ENCODE assay signal across 12 cellular contexts in the genomic region with DNA sequence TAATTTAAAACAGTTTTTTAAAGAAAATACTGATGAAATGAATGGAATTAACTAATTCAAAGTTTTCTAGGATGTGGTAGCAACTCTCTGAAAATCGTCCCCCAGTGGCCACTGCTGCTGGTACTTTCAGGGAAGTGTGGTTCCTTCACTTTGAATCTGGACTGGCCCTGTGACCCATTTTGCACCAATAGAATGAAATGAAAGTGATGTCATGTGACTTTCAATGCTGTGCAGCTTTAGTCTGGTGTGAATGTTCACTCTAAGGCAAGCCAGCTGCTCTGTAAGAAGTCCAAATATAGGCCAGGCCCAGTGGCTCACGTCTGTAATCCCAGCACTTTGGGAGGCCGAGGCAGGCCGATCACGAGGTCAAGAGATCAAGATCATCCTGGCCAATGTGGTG. TPM values are rescaled to one million over a fixed set of nuclear protein-coding genes. Genes with fewer than 3 reads are reported as not detected.
DNase-seq lines count a peak whose midpoint lies in the region; ATAC-seq and TF ChIP-seq lines count a peak whose summit lies in the region.
"Had no signal": no experiment of that assay in that cellular context is flagged by ENCODE, and none has a peak within 500 bp of the region (broad histone marks: within the 10 kb centered on the region; RNA-seq: fewer than 3 reads in every experiment).

No MANE protein-coding gene starts in this region.

- no peak for TF ChIP-seq CTCF in WTC11 (IDR thresholded peaks at IDR 0.05)
- TF ChIP-seq CTCF in nephron (IDR thresholded peaks at IDR 0.05; ENCODE audit: unreplicated experiment in 3 of 3): no peak
- no peak for TF ChIP-seq CTCF in endodermal cell (conservative IDR thresholded peaks at IDR 0.05)

- intact Hi-C loops in activated CD4-positive, alpha-beta T cell treated with anti-CD3 and anti-CD28 coated beads for 36 hours (cut with DNase I, micrococcal nuclease): loop anchor here in 1 of 2 experiments (10.0 kb wide), 1 partner anchor 421 kb away; no protein-coding TSS in a partner anchor

- H3K9ac ChIP-seq in endodermal cell (ENCODE audit: extremely low read depth, low read length, poor library complexity, severe bottlenecking): no peak overlapping the region

- no peaks in the 10 kb centered on the region for H3K36me3 ChIP-seq in endodermal cell (ENCODE audit: control insufficient read depth, insufficient read depth, low read length)
- H3K36me3 ChIP-seq: tibial nerve had no signal

- H3K27ac Mint-ChIP-seq in activated CD4-positive, alpha-beta T cell treated with anti-CD3 and anti-CD28 coated beads for 36 hours: peak overlapping the region; percentile 94
- H3K27ac Mint-ChIP-seq in WTC11: no peak overlapping the region
- no peak overlapping the region for H3K27ac Mint-ChIP-seq in nephron
- H3K27ac Mint-ChIP-seq in endodermal cell: no peak overlapping the region

- 93 to 98% methylated on average over 5 of the region's 5 CpGs for WGBS in endodermal cell (ENCODE audit: insufficient coverage in 1 of 2, insufficient read length in 1 of 2), 2 experiments

- peaks cover 23% of the 10 kb centered on the region for H3K4me1 Mint-ChIP-seq in activated CD4-positive, alpha-beta T cell treated with anti-CD3 and anti-CD28 coated beads for 36 hours
- H3K4me1 Mint-ChIP-seq in WTC11 (peaks cover 16% of the 10 kb centered on the region), nephron (peaks cover 11% of the 10 kb centered on the region), endodermal cell (peaks cover 9% of the 10 kb centered on the region)

- POLR2A ChIA-PET in activated CD4-positive, alpha-beta T cell treated with anti-CD3 and anti-CD28 coated beads for 36 hours (lab: Charles Lee): no interaction called here
- POLR2A ChIA-PET in WTC11 (lab: Charles Lee): no interaction called here

- H3K27me3 Mint-ChIP-seq in activated CD4-positive, alpha-beta T cell treated with anti-CD3 and anti-CD28 coated beads for 36 hours: peaks cover 1% of the 10 kb centered on the region
- no peaks in the 10 kb centered on the region; the same call in 1 of the 2 replicates for H3K27me3 Mint-ChIP-seq in WTC11 (ENCODE audit: low read depth)
- H3K27me3 Mint-ChIP-seq in nephron (ENCODE audit: low read depth): no peaks in the 10 kb centered on the region
- peaks cover 4% of the 10 kb centered on the region for H3K27me3 Mint-ChIP-seq in endodermal cell (ENCODE audit: insufficient read depth)

- no peak overlapping the region for H3K4me3 ChIP-seq in endodermal cell (ENCODE audit: low read length)

- in situ Hi-C loops in KBM-7 (cut with MboI; ENCODE audit: low pct_unique_long_range_greater_than_20kb, low sequenced_read_pairs): no loop called here

- no peak for ATAC-seq in activated CD4-positive, alpha-beta T cell treated with anti-CD3 and anti-CD28 coated beads for 36 hours
- no peak for ATAC-seq in WTC11

- no peaks in the 10 kb centered on the region for H3K4me1 ChIP-seq in endodermal cell (ENCODE audit: control insufficient read depth, insufficient read depth, low read length)

- peak; percentile 21 for DNase-seq in activated CD4-positive, alpha-beta T cell treated with anti-CD3 and anti-CD28 coated beads for 36 hours
- DNase-seq in activated CD4-positive, alpha-beta T cell treated with anti-CD3 and anti-CD28 coated beads for 1 hour: no peak
- DNase-seq in HT-29 (ENCODE audit: low spot score) (peak; percentile 11), WTC11 (ENCODE audit: low spot score) (no peak), foreskin melanocyte (no peak), KBM-7 (no peak), endodermal cell (no peak)
- DNase-seq: ACHN, hypothalamus, NCI-H774 had no signal

- peak overlapping the region; percentile 95 for H3K4me3 Mint-ChIP-seq in activated CD4-positive, alpha-beta T cell treated with anti-CD3 and anti-CD28 coated beads for 36 hours
- H3K4me3 Mint-ChIP-seq in WTC11 (peak overlapping the region; percentile 99; the same call in 1 of the 2 replicates), nephron (peak overlapping the region; percentile 98 to 100 (median 99)), endodermal cell (no peak overlapping the region)

- no peaks in the 10 kb centered on the region for H3K9me3 ChIP-seq in endodermal cell (ENCODE audit: control insufficient read depth, low read length)
- H3K9me3 ChIP-seq: tibial nerve had no signal

- H3K9me3 Mint-ChIP-seq in activated CD4-positive, alpha-beta T cell treated with anti-CD3 and anti-CD28 coated beads for 36 hours (ENCODE audit: low read depth): no peaks in the 10 kb centered on the region
- H3K9me3 Mint-ChIP-seq in WTC11: peaks cover 5% of the 10 kb centered on the region
- H3K9me3 Mint-ChIP-seq in nephron: peaks cover 2% of the 10 kb centered on the region
- peaks cover 9% of the 10 kb centered on the region for H3K9me3 Mint-ChIP-seq in endodermal cell

- peaks cover 5% of the 10 kb centered on the region for H3K27me3 ChIP-seq in endodermal cell (ENCODE audit: control insufficient read depth, insufficient read depth, low read length, poor library complexity, severe bottlenecking)
- H3K27me3 ChIP-seq: tibial nerve had no signal

- no peak overlapping the region for H3K27ac ChIP-seq in endodermal cell (ENCODE audit: low read depth, low read length)

- CTCF ChIA-PET in activated CD4-positive, alpha-beta T cell treated with anti-CD3 and anti-CD28 coated beads for 36 hours (lab: Charles Lee): interaction anchor here (3.1 kb wide), 1 partner anchor 37 kb away, joined by 29 read pairs; a partner anchor contains a TSS
- CTCF ChIA-PET in WTC11 (lab: Charles Lee): interaction anchor here (0.6 to 1.8 kb wide), 3 partner anchors 37 to 230 kb away, joined by 3 to 7 read pairs (median 3); a partner anchor contains a TSS

- peaks cover 5% of the 10 kb centered on the region for H3K36me3 Mint-ChIP-seq in activated CD4-positive, alpha-beta T cell treated with anti-CD3 and anti-CD28 coated beads for 36 hours (ENCODE audit: low read depth)
- H3K36me3 Mint-ChIP-seq in WTC11 (no peaks in the 10 kb centered on the region), nephron (ENCODE audit: low read depth) (peaks cover 13% of the 10 kb centered on the region), endodermal cell (ENCODE audit: low read depth) (no peaks in the 10 kb centered on the region)

TF ChIP-seq in WTC11, 78 proteins besides CTCF, POLR2A, EP300 and RAD21:
- no peak for TF ChIP-seq ESRRA (CRISPR knock-in tag; IDR thresholded peaks at IDR 0.05; ENCODE audit: borderline replicate concordance)
- TF ChIP-seq, protein P1, sequence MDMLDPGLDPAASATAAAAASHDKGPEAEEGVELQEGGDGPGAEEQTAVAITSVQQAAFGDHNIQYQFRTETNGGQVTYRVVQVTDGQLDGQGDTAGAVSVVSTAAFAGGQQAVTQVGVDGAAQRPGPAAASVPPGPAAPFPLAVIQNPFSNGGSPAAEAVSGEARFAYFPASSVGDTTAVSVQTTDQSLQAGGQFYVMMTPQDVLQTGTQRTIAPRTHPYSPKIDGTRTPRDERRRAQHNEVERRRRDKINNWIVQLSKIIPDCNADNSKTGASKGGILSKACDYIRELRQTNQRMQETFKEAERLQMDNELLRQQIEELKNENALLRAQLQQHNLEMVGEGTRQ (CRISPR knock-in tag; IDR thresholded peaks at IDR 0.05): no peak
- no peak for TF ChIP-seq RELA (CRISPR knock-in tag; IDR thresholded peaks at IDR 0.05; ENCODE audit: borderline replicate concordance)
- TF ChIP-seq, protein P2, sequence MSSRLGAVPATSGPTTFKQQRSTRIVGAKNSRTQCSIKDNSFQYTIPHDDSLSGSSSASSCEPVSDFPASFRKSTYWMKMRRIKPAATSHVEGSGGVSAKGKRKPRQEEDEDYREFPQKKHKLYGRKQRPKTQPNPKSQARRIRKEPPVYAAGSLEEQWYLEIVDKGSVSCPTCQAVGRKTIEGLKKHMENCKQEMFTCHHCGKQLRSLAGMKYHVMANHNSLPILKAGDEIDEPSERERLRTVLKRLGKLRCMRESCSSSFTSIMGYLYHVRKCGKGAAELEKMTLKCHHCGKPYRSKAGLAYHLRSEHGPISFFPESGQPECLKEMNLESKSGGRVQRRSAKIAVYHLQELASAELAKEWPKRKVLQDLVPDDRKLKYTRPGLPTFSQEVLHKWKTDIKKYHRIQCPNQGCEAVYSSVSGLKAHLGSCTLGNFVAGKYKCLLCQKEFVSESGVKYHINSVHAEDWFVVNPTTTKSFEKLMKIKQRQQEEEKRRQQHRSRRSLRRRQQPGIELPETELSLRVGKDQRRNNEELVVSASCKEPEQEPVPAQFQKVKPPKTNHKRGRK (CRISPR knock-in tag; IDR thresholded peaks at IDR 0.05; ENCODE audit: borderline replicate concordance): no peak
- TF ChIP-seq FOXP1 (CRISPR knock-in tag; IDR thresholded peaks at IDR 0.05; ENCODE audit: borderline replicate concordance): no peak
- TF ChIP-seq, protein P3, sequence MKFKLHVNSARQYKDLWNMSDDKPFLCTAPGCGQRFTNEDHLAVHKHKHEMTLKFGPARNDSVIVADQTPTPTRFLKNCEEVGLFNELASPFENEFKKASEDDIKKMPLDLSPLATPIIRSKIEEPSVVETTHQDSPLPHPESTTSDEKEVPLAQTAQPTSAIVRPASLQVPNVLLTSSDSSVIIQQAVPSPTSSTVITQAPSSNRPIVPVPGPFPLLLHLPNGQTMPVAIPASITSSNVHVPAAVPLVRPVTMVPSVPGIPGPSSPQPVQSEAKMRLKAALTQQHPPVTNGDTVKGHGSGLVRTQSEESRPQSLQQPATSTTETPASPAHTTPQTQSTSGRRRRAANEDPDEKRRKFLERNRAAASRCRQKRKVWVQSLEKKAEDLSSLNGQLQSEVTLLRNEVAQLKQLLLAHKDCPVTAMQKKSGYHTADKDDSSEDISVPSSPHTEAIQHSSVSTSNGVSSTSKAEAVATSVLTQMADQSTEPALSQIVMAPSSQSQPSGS (CRISPR knock-in tag; IDR thresholded peaks at IDR 0.05; ENCODE audit: borderline replicate concordance, low read depth): no peak
TF ChIP-seq in WTC11: peak in this region for 0.

RNA-seq across cellular contexts. Expression of a gene that starts 26.4 kb away (rescaled TPM):
- 1 to 10 TPM; 6.9 to 8.9 TPM for total RNA-seq in activated CD4-positive, alpha-beta T cell treated with anti-CD3 and anti-CD28 coated beads for 36 hours
- total RNA-seq in HT-29 (2014; rRNA removed; shearing (Covaris generic)): 1.1 and 2.4 TPM in 2 replicates
- total RNA-seq in WTC11 (2021) (8.0 to 9.5 TPM (median 8.5 TPM) in 3 replicates), endodermal cell (1 to 10 TPM; 8.0 to 9.3 TPM)
- 14.0 TPM for polyA plus RNA-seq in endodermal cell (2013, experiment 1 of 2)
- polyA plus RNA-seq in endodermal cell (2013, experiment 2 of 2): 11.4 TPM

RNA-seq across cellular contexts. Expression of a gene that starts 36.8 kb away (rescaled TPM):
- 10 to 100 TPM; 58.3 to 64.8 TPM for total RNA-seq in activated CD4-positive, alpha-beta T cell treated with anti-CD3 and anti-CD28 coated beads for 36 hours
- total RNA-seq in HT-29 (2014; rRNA removed; shearing (Covaris generic)): 29.6 and 33.2 TPM in 2 replicates
- total RNA-seq in WTC11 (2021) (74.8 to 77.6 TPM (median 76.3 TPM) in 3 replicates), endodermal cell (10 to 100 TPM; 73.3 to 85.8 TPM)
- 61.4 TPM for polyA plus RNA-seq in endodermal cell (2013, experiment 1 of 2)
- polyA plus RNA-seq in endodermal cell (2013, experiment 2 of 2): 56.8 TPM

Comparison
In these comparisons a context has a peak if more than half of its experiments do, and no peak if none do; other contexts are left out.
1. DNase-seq: peak in activated CD4-positive, alpha-beta T cell treated with anti-CD3 and anti-CD28 coated beads for 36 hours (single experiment) and HT-29 (single experiment); none in activated CD4-positive, alpha-beta T cell treated with anti-CD3 and anti-CD28 coated beads for 1 hour (single experiment), WTC11 (single experiment), foreskin melanocyte (single experiment), KBM-7 (single experiment) and endodermal cell (single experiment).